13 cellular contexts compared by ENCODE assay signal in genomic region chr9:19162956-19163355, GRCh38. TPM values are rescaled to one million over a fixed set of nuclear protein-coding genes. Genes with fewer than 3 reads are reported as not detected.
DNase-seq lines count a peak whose midpoint lies in the region; ATAC-seq, FAIRE-seq and TF ChIP-seq lines count a peak whose summit lies in the region.
"Had no signal": no experiment of that assay in that cellular context is flagged by ENCODE, and none has a peak within 500 bp of the region (broad histone marks: within the 10 kb centered on the region; RNA-seq: fewer than 3 reads in every experiment).

No MANE protein-coding gene starts in this region.

- WGBS in mesendoderm (ENCODE audit: extremely low coverage, insufficient coverage, low lambda C conversion rate), result no CpG with 5 or more reads among the region's 9 CpGs

- H3K79me2 ChIP-seq in mesendoderm (ENCODE audit: control insufficient read depth, insufficient read depth, low read length), result no peaks in the 10 kb centered on the region

- H3K18ac ChIP-seq in mesendoderm (ENCODE audit: low read length), result no peak overlapping the region

- H2AK5ac ChIP-seq in mesendoderm (ENCODE audit: low read length), result no peak overlapping the region

- no peak overlapping the region for H3K9ac ChIP-seq in mesendoderm (ENCODE audit: low read length)

- no peak overlapping the region for H3K23ac ChIP-seq in mesendoderm (ENCODE audit: low read length)

- ATAC-seq in activated CD8-positive, alpha-beta T cell treated with anti-CD3 and anti-CD28 coated beads, Interleukin-2, amount 10 ng/mL, durations not matched to agents 7 days and 5 days, result no peak
- ATAC-seq in GM19397 (IDR thresholded peaks at IDR 0.05; ENCODE audit: unreplicated experiment), result no peak
- ATAC-seq: activated naive CD8-positive, alpha-beta T cell treated with anti-CD3 and anti-CD28 coated beads, Interleukin-2, amount 50 U/mL, for 24 hours had no signal

- peaks cover 21% of the 10 kb centered on the region for H3K4me1 Mint-ChIP-seq in activated CD8-positive, alpha-beta T cell treated with anti-CD3 and anti-CD28 coated beads, Interleukin-2, amount 10 ng/mL, durations not matched to agents 7 days and 5 days (ENCODE audit: low read depth)

- TF ChIP-seq CTCF in fibroblast of pulmonary artery (IDR thresholded peaks at IDR 0.05; ENCODE audit: low read length, missing control alignments), result no peak

- POLR2A ChIA-PET in activated CD8-positive, alpha-beta T cell treated with anti-CD3 and anti-CD28 coated beads, Interleukin-2, amount 10 ng/mL, durations not matched to agents 7 days and 5 days (lab: Charles Lee), result interaction anchor here (1.0 to 2.5 kb wide), 3 partner anchors 34 to 61 kb away, joined by 3 to 16 read pairs (median 4); partner anchors contain the start of gene HAUS6

- H2BK5ac ChIP-seq in mesendoderm (ENCODE audit: low read length), result no peak overlapping the region

- H4K8ac ChIP-seq in mesendoderm (ENCODE audit: low read depth, low read length), result peak overlapping the region; percentile 86

- H2BK120ac ChIP-seq in mesendoderm (ENCODE audit: low read depth, low read length), result no peak overlapping the region

- H3K4me1 ChIP-seq in mesendoderm (ENCODE audit: control insufficient read depth, low read depth, low read length), result no peaks in the 10 kb centered on the region

- peak; percentile 29 for DNase-seq in DMS 273 treated with DMSO at 0.1 percent for 48 hours (lab: John Stamatoyannopoulos, UW)
- peak; percentile 92 for DNase-seq in RCC 7860 (ENCODE audit: low spot score)
- peak; percentile 72 for DNase-seq in fibroblast of pulmonary artery (ENCODE audit: low read depth)
- DNase-seq in mesendoderm, result no peak
- DNase-seq in activated CD8-positive, alpha-beta T cell treated with anti-CD3 and anti-CD28 coated beads, Interleukin-2, amount 10 ng/mL, durations not matched to agents 7 days and 5 days, result no peak
- DNase-seq in NK-92 treated with Interleukin-12 subunit alpha and Interleukin-12 subunit beta, amount 100 ng/mL, for 24 hours (lab: John Stamatoyannopoulos, UW), result no peak
- no peak for DNase-seq in COR-L47 (lab: John Stamatoyannopoulos, UW)
- DNase-seq: activated naive CD8-positive, alpha-beta T cell treated with anti-CD3 and anti-CD28 coated beads, Interleukin-2, amount 50 U/mL, for 24 hours; CD4-positive, CD25-positive, alpha-beta regulatory T cell; OCI-M1; stimulated activated CD8-positive, alpha-beta memory T cell treated with anti-CD3 and anti-CD28 coated beads, Interleukin-4, amount 100 ng/mL, for 48 hours; T-helper 9 cell had no signal

- FAIRE-seq in RCC 7860 (lab: Jason Lieb, UNC), result peak; percentile 89

- H3K4me3 ChIP-seq in fibroblast of pulmonary artery (replicated peaks; ENCODE audit: low read depth, low read length) (no peak overlapping the region), mesendoderm (ENCODE audit: low read length) (no peak overlapping the region)

- H3K56ac ChIP-seq in mesendoderm (ENCODE audit: low read length), result no peak overlapping the region

- H3K4ac ChIP-seq in mesendoderm (ENCODE audit: low read depth, low read length), result no peak overlapping the region

- no peak overlapping the region for H4K5ac ChIP-seq in mesendoderm (ENCODE audit: low read length)

- no peaks in the 10 kb centered on the region for H3K36me3 Mint-ChIP-seq in activated CD8-positive, alpha-beta T cell treated with anti-CD3 and anti-CD28 coated beads, Interleukin-2, amount 10 ng/mL, durations not matched to agents 7 days and 5 days (ENCODE audit: low read depth)
- H3K36me3 Mint-ChIP-seq: CD4-positive, CD25-positive, alpha-beta regulatory T cell had no signal

- no peaks in the 10 kb centered on the region for H3K27me3 ChIP-seq in mesendoderm (ENCODE audit: insufficient read depth, low read length, poor library complexity)

- H3K36me3 ChIP-seq in mesendoderm (ENCODE audit: control insufficient read depth, insufficient read depth, low read length), result no peaks in the 10 kb centered on the region

- no peak overlapping the region for H3K4me3 Mint-ChIP-seq in activated CD8-positive, alpha-beta T cell treated with anti-CD3 and anti-CD28 coated beads, Interleukin-2, amount 10 ng/mL, durations not matched to agents 7 days and 5 days
- H3K4me3 Mint-ChIP-seq: activated naive CD8-positive, alpha-beta T cell treated with anti-CD3 and anti-CD28 coated beads, Interleukin-2, amount 50 U/mL, for 24 hours; CD4-positive, CD25-positive, alpha-beta regulatory T cell had no signal

- H3K79me1 ChIP-seq in mesendoderm (ENCODE audit: low read length), result no peaks in the 10 kb centered on the region

- no peak overlapping the region for H2BK15ac ChIP-seq in mesendoderm (replicated peaks; ENCODE audit: low read depth)

- H3K4me2 ChIP-seq in mesendoderm (ENCODE audit: low read length), result no peak overlapping the region

- H3K9me3 Mint-ChIP-seq in activated CD8-positive, alpha-beta T cell treated with anti-CD3 and anti-CD28 coated beads, Interleukin-2, amount 10 ng/mL, durations not matched to agents 7 days and 5 days (ENCODE audit: insufficient read depth), result no peaks in the 10 kb centered on the region
- H3K9me3 Mint-ChIP-seq: activated naive CD8-positive, alpha-beta T cell treated with anti-CD3 and anti-CD28 coated beads, Interleukin-2, amount 50 U/mL, for 24 hours had no signal

- H3K27ac Mint-ChIP-seq in activated CD8-positive, alpha-beta T cell treated with anti-CD3 and anti-CD28 coated beads, Interleukin-2, amount 10 ng/mL, durations not matched to agents 7 days and 5 days, result no peak overlapping the region
- H3K27ac Mint-ChIP-seq: activated naive CD8-positive, alpha-beta T cell treated with anti-CD3 and anti-CD28 coated beads, Interleukin-2, amount 50 U/mL, for 24 hours had no signal

- CTCF ChIA-PET in activated CD8-positive, alpha-beta T cell treated with anti-CD3 and anti-CD28 coated beads, Interleukin-2, amount 10 ng/mL, durations not matched to agents 7 days and 5 days (lab: Charles Lee), result interaction anchor here (0.7 to 4.1 kb wide), 5 partner anchors 11 to 302 kb away, joined by 3 to 32 read pairs (median 4); no protein-coding TSS in a partner anchor

- no peaks in the 10 kb centered on the region for H3K27me3 Mint-ChIP-seq in activated CD8-positive, alpha-beta T cell treated with anti-CD3 and anti-CD28 coated beads, Interleukin-2, amount 10 ng/mL, durations not matched to agents 7 days and 5 days (ENCODE audit: low read depth)
- H3K27me3 Mint-ChIP-seq: activated naive CD8-positive, alpha-beta T cell treated with anti-CD3 and anti-CD28 coated beads, Interleukin-2, amount 50 U/mL, for 24 hours; CD4-positive, CD25-positive, alpha-beta regulatory T cell had no signal

- no peak overlapping the region for H3K27ac ChIP-seq in mesendoderm (ENCODE audit: low read depth, low read length)

RNA-seq across cellular contexts. Expression of gene PLIN2, which starts 35.7 kb away (rescaled TPM):
- 29.9 TPM for polyA plus RNA-seq in mesendoderm (2013, experiment 1 of 2)
- polyA plus RNA-seq in mesendoderm (2013, experiment 2 of 2), result 31.0 TPM
- total RNA-seq in activated CD8-positive, alpha-beta T cell treated with anti-CD3 and anti-CD28 coated beads, Interleukin-2, amount 10 ng/mL, durations not matched to agents 7 days and 5 days, result 10 to 100 TPM; 53.5 to 54.6 TPM

Comparison
In these comparisons a context has a peak if more than half of its experiments do, and no peak if none do; other contexts are left out.
1. DNase-seq: peak in DMS 273 treated with DMSO at 0.1 percent for 48 hours (single experiment), RCC 7860 (single experiment) and fibroblast of pulmonary artery (single experiment); none in mesendoderm (single experiment), activated CD8-positive, alpha-beta T cell treated with anti-CD3 and anti-CD28 coated beads, Interleukin-2, amount 10 ng/mL, durations not matched to agents 7 days and 5 days (single experiment), NK-92 treated with Interleukin-12 subunit alpha and Interleukin-12 subunit beta, amount 100 ng/mL, for 24 hours (single experiment) and COR-L47 (single experiment).